ENCODE assay signal across 9 cellular contexts in the genomic region with DNA sequence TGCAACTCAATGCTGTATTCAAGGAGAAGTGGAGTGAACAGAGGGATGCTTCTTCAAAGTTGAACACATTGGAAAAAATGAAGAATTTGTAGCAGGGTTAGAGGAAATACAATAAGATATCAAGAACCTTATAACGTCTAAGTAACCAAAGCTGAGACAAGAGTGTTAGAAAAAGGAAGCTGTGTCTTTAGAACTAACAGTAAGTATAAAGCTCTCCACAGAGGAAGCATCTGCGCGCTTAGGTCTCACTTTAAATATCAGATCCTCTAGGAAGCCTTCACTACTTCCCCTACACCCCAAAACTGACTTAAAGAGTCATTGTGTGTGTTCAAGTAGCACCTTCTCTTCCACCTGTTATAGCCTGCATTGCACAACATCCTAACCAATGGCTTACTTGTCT. TPM values are rescaled to one million over a fixed set of nuclear protein-coding genes. Genes with fewer than 3 reads are reported as not detected.
DNase-seq lines count a peak whose midpoint lies in the region; ATAC-seq and TF ChIP-seq lines count a peak whose summit lies in the region.
"Had no signal": no experiment of that assay in that cellular context is flagged by ENCODE, and none has a peak within 500 bp of the region (broad histone marks: within the 10 kb centered on the region; RNA-seq: fewer than 3 reads in every experiment).

No MANE protein-coding gene starts in this region.

- H3K36me3 Mint-ChIP-seq in memory B cell: no peaks in the 10 kb centered on the region

- intact Hi-C loops in OCI-LY7 (cut with micrococcal nuclease; ENCODE audit: unreplicated experiment) (no loop called here), vagina (cut with DNase I) (no loop called here)

- POLR2A ChIA-PET in OCI-LY7 (lab: Charles Lee): no interaction called here

- no peaks in the 10 kb centered on the region for H3K4me1 ChIP-seq in OCI-LY7 (ENCODE audit: insufficient read depth, low read length, poor library complexity, severe bottlenecking)
- peaks cover 20% of the 10 kb centered on the region for H3K4me1 ChIP-seq in vagina

- no peaks in the 10 kb centered on the region for H4K20me1 ChIP-seq in OCI-LY7 (ENCODE audit: insufficient read depth, low read length)

- H3K9me3 Mint-ChIP-seq in memory B cell: no peaks in the 10 kb centered on the region
- H3K9me3 Mint-ChIP-seq: neural crest cell had no signal

- no peaks in the 10 kb centered on the region for H3K9me3 ChIP-seq in OCI-LY7 (ENCODE audit: low read length)
- no peaks in the 10 kb centered on the region for H3K9me3 ChIP-seq in MG63
- H3K9me3 ChIP-seq in vagina: no peaks in the 10 kb centered on the region

- H3K79me2 ChIP-seq in OCI-LY7 (ENCODE audit: insufficient read depth, low read depth, low read length): no peaks in the 10 kb centered on the region

- peaks cover 13% of the 10 kb centered on the region for H3K4me1 Mint-ChIP-seq in memory B cell
- H3K4me1 Mint-ChIP-seq: neural crest cell had no signal

- 0 out of 2 replicates have a peak overlapping the region, but pooled peaks have one; percentile 28 for H3K4me2 ChIP-seq in OCI-LY7 (ENCODE audit: low read length)

- peak overlapping the region; percentile 58 for H3K27ac Mint-ChIP-seq in memory B cell

- peaks cover 5% of the 10 kb centered on the region for H3K27me3 Mint-ChIP-seq in memory B cell

- BruUV-seq in OCI-LY7 (replicated peaks; lab: Mats Ljungman, UMichigan): no TSS peak

- H3K9me2 ChIP-seq in OCI-LY7 (ENCODE audit: insufficient read depth, low read length): no peaks in the 10 kb centered on the region

- TF ChIP-seq POLR2A in GM18505 (IDR thresholded peaks at IDR 0.05; ENCODE audit: borderline replicate concordance, extremely low read depth, insufficient read depth, insufficient read length) (no peak), vagina (IDR thresholded peaks at IDR 0.05) (no peak)

- no peak overlapping the region for H2AFZ ChIP-seq in OCI-LY7 (ENCODE audit: low read length)

- DNase-seq in OCI-LY7 (ENCODE audit: low spot score): no peak
- DNase-seq in memory B cell (ENCODE audit: low spot score in 2 of 2): no peak
- DNase-seq in NCI-H128 (lab: John Stamatoyannopoulos, UW; ENCODE audit: unreplicated experiment): no peak
- DNase-seq in MG63: no peak
- DNase-seq in vagina (ENCODE audit: extremely low spot score in 2 of 2): no peak
- DNase-seq in activated gamma-delta T cell treated with Interleukin-2 at 50 U/mL for 16 hours: no peak

- H3K4me3 ChIP-seq in OCI-LY7 (ENCODE audit: low read depth, low read length, poor library complexity, severe bottlenecking) (no peak overlapping the region), MG63 (no peak overlapping the region), vagina (no peak overlapping the region)

- CTCF ChIA-PET in OCI-LY7 (lab: Charles Lee; ENCODE audit: unreplicated experiment): no interaction called here

- no peaks in the 10 kb centered on the region for H3K27me3 ChIP-seq in MG63
- no peaks in the 10 kb centered on the region for H3K27me3 ChIP-seq in vagina

- no peak for TF ChIP-seq CTCF in OCI-LY7 (conservative IDR thresholded peaks at IDR 0.05; ENCODE audit: low read length)
- no peak for TF ChIP-seq CTCF in vagina (IDR thresholded peaks at IDR 0.05)

- H3K36me3 ChIP-seq in OCI-LY7 (ENCODE audit: insufficient read depth, low read length) (no peaks in the 10 kb centered on the region), MG63 (no peaks in the 10 kb centered on the region), vagina (no peaks in the 10 kb centered on the region)

- H3K4me3 Mint-ChIP-seq in memory B cell: peak overlapping the region; percentile 72
- H3K4me3 Mint-ChIP-seq: neural crest cell had no signal

- ATAC-seq in GM18505 (IDR thresholded peaks at IDR 0.05; ENCODE audit: unreplicated experiment) (peak; percentile 27), GM21825 (IDR thresholded peaks at IDR 0.05; ENCODE audit: unreplicated experiment) (peak; percentile 31), memory B cell (ENCODE audit: low read depth) (peak; percentile 63)

- H3K27ac ChIP-seq in OCI-LY7 (ENCODE audit: low read depth, low read length, poor library complexity, severe bottlenecking) (no peak overlapping the region), vagina (no peak overlapping the region)

RNA-seq across cellular contexts. Expression of a gene that starts 43.0 kb away (rescaled TPM):
- not detected in 2 replicates for total RNA-seq in OCI-LY7 (2014; rRNA removed; shearing (Covaris generic))
- total RNA-seq in OCI-LY7 (2022) (not detected in 2 replicates), vagina (0.74 TPM)
- total RNA-seq in MG63 (2014; rRNA removed; shearing (Covaris generic); ENCODE audit: low replicate concordance): 0.63 TPM in 1 of 2 replicates, not detected in the other
- total RNA-seq: neural crest cell had no signal
